Comparison of ENCODE assay signal across 19 cellular contexts in genomic region chr1:19892628-19893168, GRCh38. TPM values are rescaled to one million over a fixed set of nuclear protein-coding genes. Genes with fewer than 3 reads are reported as not detected.
A peak's percentile ranks its signal among the peaks of the same experiment; 100 is the strongest.
DNase-seq lines count a peak whose midpoint lies in the region; ATAC-seq and TF ChIP-seq lines count a peak whose summit lies in the region.
"Had no signal": no experiment of that assay in that cellular context is flagged by ENCODE, and none has a peak within 500 bp of the region (broad histone marks: within the 10 kb centered on the region; RNA-seq: fewer than 3 reads in every experiment).

No MANE protein-coding gene starts in this region.

- H3K27ac ChIP-seq in lower lobe of right lung: no peak overlapping the region
- H3K27ac ChIP-seq: vagina had no signal

- no peak overlapping the region for H3K4me3 ChIP-seq in cardiac fibroblast (replicated peaks in 1 of 2; ENCODE audit: low read depth in 2 of 2, low read length in 2 of 2)
- no peak overlapping the region for H3K4me3 ChIP-seq in lower lobe of right lung
- H3K4me3 ChIP-seq: mucosa of descending colon, vagina had no signal

- intact Hi-C loops in lower lobe of right lung (cut with DNase I): no loop called here

- DNase-seq in EH (ENCODE audit: low read depth) (peak; percentile 45), M059J (ENCODE audit: low read depth) (peak; percentile 53), cardiac fibroblast (ENCODE audit: low read depth in 2 of 2) (peak; percentile 7 to 19), nephron progenitor cell (no peak), lower lobe of right lung (no peak), DMS114 treated with DMSO at 0.1 percent for 48 hours (lab: John Stamatoyannopoulos, UW; ENCODE audit: unreplicated experiment) (no peak)
- DNase-seq: activated CD4-positive, alpha-beta T cell treated with anti-CD3 and anti-CD28 coated beads, Interleukin-2, amount 50 U/mL, for 4 hours; effector memory CD4-positive, alpha-beta T cell; left cardiac atrium; mucosa of descending colon; NCI-H1092 treated with DMSO at 0.1 percent for 48 hours; NCI-H526; occipital lobe; stimulated activated CD4-positive, alpha-beta T cell treated with anti-CD3 and anti-CD28 coated beads, Interleukin-2, amount 100 ng/mL, for 24 hours had no signal

- H3K9me3 ChIP-seq in lower lobe of right lung: no peaks in the 10 kb centered on the region
- H3K9me3 ChIP-seq: mucosa of descending colon, vagina had no signal

- H3K4me1 Mint-ChIP-seq in nephron progenitor cell: peaks cover 12% of the 10 kb centered on the region

- no peaks in the 10 kb centered on the region for H3K9me3 Mint-ChIP-seq in nephron progenitor cell

- no peak for TF ChIP-seq CTCF in cardiac fibroblast (IDR thresholded peaks at IDR 0.05; ENCODE audit: low read depth, low read length)
- no peak for TF ChIP-seq CTCF in nephron progenitor cell (IDR thresholded peaks at IDR 0.05)
- no peak for TF ChIP-seq CTCF in lower lobe of right lung (IDR thresholded peaks at IDR 0.05)

- peaks cover 2% of the 10 kb centered on the region for H3K27me3 Mint-ChIP-seq in nephron progenitor cell (ENCODE audit: low read depth, poor library complexity)

- H3K27me3 ChIP-seq in lower lobe of right lung (ENCODE audit: low read depth): no peaks in the 10 kb centered on the region
- H3K27me3 ChIP-seq: vagina had no signal

- H3K4me1 ChIP-seq in lower lobe of right lung: peaks cover 8% of the 10 kb centered on the region
- H3K4me1 ChIP-seq: vagina had no signal

- peak overlapping the region; percentile 11 for H3K27ac Mint-ChIP-seq in nephron progenitor cell

- no peak for ATAC-seq in GM21786 (IDR thresholded peaks at IDR 0.05; ENCODE audit: unreplicated experiment)
- ATAC-seq in lower lobe of right lung: no peak
- no peak for ATAC-seq in HG03432 (IDR thresholded peaks at IDR 0.05; ENCODE audit: unreplicated experiment)
- ATAC-seq: left cardiac atrium, mucosa of descending colon, sciatic nerve had no signal

- H3K36me3 ChIP-seq in lower lobe of right lung: peaks cover 69% of the 10 kb centered on the region

- no peak overlapping the region for H3K4me3 Mint-ChIP-seq in nephron progenitor cell

- peaks cover 57% of the 10 kb centered on the region for H3K36me3 Mint-ChIP-seq in nephron progenitor cell (ENCODE audit: low read depth)

RNA-seq across cellular contexts. Expression of gene OTUD3, which starts 10.5 kb away (rescaled TPM):
- total RNA-seq in M059J (2014; rRNA removed; shearing (Covaris generic)): 1.6 and 3.5 TPM in 2 replicates
- 11.5 TPM for total RNA-seq in lower lobe of right lung

RNA-seq across cellular contexts. Expression of gene PLA2G2E, which starts 30.7 kb away (rescaled TPM):
- not detected in 2 replicates for total RNA-seq in M059J (2014; rRNA removed; shearing (Covaris generic))
- not detected for total RNA-seq in lower lobe of right lung
- total RNA-seq: cardiac septum, left cardiac atrium, mucosa of descending colon, occipital lobe, sciatic nerve, vagina had no signal

Comparison
In these comparisons a context has a peak if more than half of its experiments do, and no peak if none do; other contexts are left out.
1. DNase-seq: peak in EH (single experiment), M059J (single experiment) and cardiac fibroblast (2 of 2); none in nephron progenitor cell (single experiment), lower lobe of right lung (single experiment) and DMS114 treated with DMSO at 0.1 percent for 48 hours (single experiment).